ENCODE assay signal across 10 cellular contexts in genomic region chr15:78640527-78640839, GRCh38. TPM values are rescaled to one million over a fixed set of nuclear protein-coding genes. Genes with fewer than 3 reads are reported as not detected.
A peak's percentile ranks its signal among the peaks of the same experiment; 100 is the strongest.
DNase-seq lines count a peak whose midpoint lies in the region; ATAC-seq, FAIRE-seq and TF ChIP-seq lines count a peak whose summit lies in the region.
"Had no signal": no experiment of that assay in that cellular context is flagged by ENCODE, and none has a peak within 500 bp of the region (broad histone marks: within the 10 kb centered on the region; RNA-seq: fewer than 3 reads in every experiment).

No MANE protein-coding gene starts in this region.

- H2AFZ ChIP-seq in K562 (ENCODE audit: low read depth, low read length), result no peak overlapping the region

- H4K20me1 ChIP-seq in K562 (replicated peaks; ENCODE audit: control insufficient read depth, insufficient read depth, low read length), result 0 out of 2 replicates have a peak, but pooled peaks cover 3% of the 10 kb centered on the region

- no peak overlapping the region for H2BK120ac ChIP-seq in mesendoderm (ENCODE audit: low read depth, low read length)

- H3K18ac ChIP-seq in mesendoderm (ENCODE audit: low read length), result no peak overlapping the region

- no peak overlapping the region for H2BK5ac ChIP-seq in mesendoderm (ENCODE audit: low read length)

- H3K4me1 ChIP-seq in K562 (replicated peaks in 1 of 2; ENCODE audit: control insufficient read depth in 2 of 2, insufficient read depth in 2 of 2, low read length in 2 of 2), result peaks cover 3 to 12% of the 10 kb centered on the region in 2 experiments; a peak in 3 of 5 replicates
- H3K4me1 ChIP-seq in mesendoderm (ENCODE audit: control insufficient read depth, low read depth, low read length), result peaks cover 2% of the 10 kb centered on the region

- H3K27me3 Mint-ChIP-seq in activated naive CD4-positive, alpha-beta T cell treated with anti-CD3 and anti-CD28 coated beads, Interleukin-2, amount 10 ng/mL, durations not matched to agents 7 days and 5 days, result peaks cover 56% of the 10 kb centered on the region
- H3K27me3 Mint-ChIP-seq in type B pancreatic cell, result peaks cover 13% of the 10 kb centered on the region

- no peak overlapping the region for H3K27ac ChIP-seq in K562 (ENCODE audit: extremely low read depth, low read depth, low read length)
- no peak overlapping the region for H3K27ac ChIP-seq in mesendoderm (ENCODE audit: low read depth, low read length)

- no TSS peak for BruUV-seq in K562 (replicated peaks; lab: Mats Ljungman, UMichigan)

- no peaks in the 10 kb centered on the region for H3K9me1 ChIP-seq in K562 (ENCODE audit: control insufficient read depth, insufficient read depth, low read length)

- ATAC-seq in K562 (peak; percentile 9; the same call in 1 of the 3 replicates), HG03196 (IDR thresholded peaks at IDR 0.05; ENCODE audit: unreplicated experiment) (no peak)

- H3K4me2 ChIP-seq in K562 (ENCODE audit: insufficient read depth, low read length) (no peak overlapping the region), mesendoderm (ENCODE audit: low read length) (peak overlapping the region; percentile 10)

- H3K56ac ChIP-seq in mesendoderm (ENCODE audit: low read length), result peak overlapping the region; percentile 79

- H2AK5ac ChIP-seq in mesendoderm (ENCODE audit: low read length), result no peak overlapping the region

- no peak overlapping the region for H4K5ac ChIP-seq in mesendoderm (ENCODE audit: low read length)

- POLR2A ChIA-PET in K562 (lab: Yijun Ruan, JAX), result interaction anchor here (0.6 to 1.0 kb wide), 2 partner anchors 11 to 13 kb away, joined by 4 read pairs; no protein-coding TSS in a partner anchor

- TF ChIP-seq CTCF in K562 (IDR thresholded peaks at IDR 0.05 in 2 of 3, conservative IDR thresholded peaks at IDR 0.05 in 1 of 3; ENCODE audit: insufficient read depth in 2 of 3, low read depth in 1 of 3, low read length in 3 of 3) (no peak), type B pancreatic cell (conservative IDR thresholded peaks at IDR 0.05) (no peak)

- H3K9me3 Mint-ChIP-seq in activated naive CD4-positive, alpha-beta T cell treated with anti-CD3 and anti-CD28 coated beads, Interleukin-2, amount 10 ng/mL, durations not matched to agents 7 days and 5 days, result no peaks in the 10 kb centered on the region
- H3K9me3 Mint-ChIP-seq in type B pancreatic cell, result no peaks in the 10 kb centered on the region

- H3K9ac ChIP-seq in K562 (ENCODE audit: insufficient read depth in 1 of 2, low read depth in 2 of 2, low read length in 2 of 2) (no peak overlapping the region), mesendoderm (ENCODE audit: low read length) (peak overlapping the region; percentile 55)

- no peak for TF ChIP-seq RAD21 in K562 (CRISPR knock-in tag; conservative IDR thresholded peaks at IDR 0.05 in 1 of 2, IDR thresholded peaks at IDR 0.05 in 1 of 2)

- no peak overlapping the region for H2BK15ac ChIP-seq in mesendoderm (replicated peaks; ENCODE audit: low read depth)

- H3K4me3 ChIP-seq in K562 (peak overlapping the region; percentile 13; the same call in 1 of the 2 replicates), mesendoderm (ENCODE audit: low read length) (no peak overlapping the region)

- no peak overlapping the region for H4K8ac ChIP-seq in mesendoderm (ENCODE audit: low read depth, low read length)

- H3K36me3 Mint-ChIP-seq in activated naive CD4-positive, alpha-beta T cell treated with anti-CD3 and anti-CD28 coated beads, Interleukin-2, amount 10 ng/mL, durations not matched to agents 7 days and 5 days, result no peaks in the 10 kb centered on the region
- no peaks in the 10 kb centered on the region for H3K36me3 Mint-ChIP-seq in type B pancreatic cell

- no peak for TF ChIP-seq POLR2A in K562 (conservative IDR thresholded peaks at IDR 0.05)

- in situ Hi-C loops in K562 (cut with MboI), result no loop called here

- WGBS in K562 (ENCODE audit: insufficient coverage, low coverage, missing lambda C conversion rate), result under 1% methylated on average over 13 of the region's 14 CpGs
- no CpG with 5 or more reads among the region's 14 CpGs for WGBS in mesendoderm (ENCODE audit: extremely low coverage, insufficient coverage, low lambda C conversion rate)

- intact Hi-C loops in K562 (cut with micrococcal nuclease), result no loop called here

- H3K9me3 ChIP-seq in K562 (replicated peaks; ENCODE audit: control insufficient read depth, insufficient read depth, low read depth, low read length), result no peaks in the 10 kb centered on the region

- no peaks in the 10 kb centered on the region for H3K79me1 ChIP-seq in mesendoderm (ENCODE audit: low read length)

- CTCF ChIA-PET in activated naive CD4-positive, alpha-beta T cell treated with anti-CD3 and anti-CD28 coated beads, Interleukin-2, amount 10 ng/mL, durations not matched to agents 7 days and 5 days (lab: Charles Lee), result interaction anchor here (0.9 to 3.3 kb wide), 4 partner anchors 21 to 98 kb away, joined by 3 to 24 read pairs (median 6); no protein-coding TSS in a partner anchor
- CTCF ChIA-PET in K562 (lab: Yijun Ruan, JAX; ENCODE audit: low intra/inter-chr PET ratio), result interaction anchor here (1.1 kb wide), 1 partner anchor 68 kb away, joined by 3 read pairs; no protein-coding TSS in a partner anchor

- no peak for DNase-seq in activated naive CD4-positive, alpha-beta T cell treated with anti-CD3 and anti-CD28 coated beads, Interleukin-2, amount 10 ng/mL, durations not matched to agents 7 days and 5 days
- no peak for DNase-seq in activated naive CD4-positive, alpha-beta T cell treated with anti-CD3 and anti-CD28 coated beads, Interleukin-2, amount 50 U/mL, for 16 hours
- DNase-seq in K562 (ENCODE audit: extremely low read depth in 1 of 4, low spot score in 3 of 4), result no peak
- no peak for DNase-seq in mesendoderm
- DNase-seq in type B pancreatic cell (ENCODE audit: extremely low spot score, unreplicated experiment), result no peak
- DNase-seq in GM19240 (ENCODE audit: insufficient read length, low spot score), result no peak
- DNase-seq in NCI-H1694 (lab: John Stamatoyannopoulos, UW), result no peak

- H3K27ac Mint-ChIP-seq in activated naive CD4-positive, alpha-beta T cell treated with anti-CD3 and anti-CD28 coated beads, Interleukin-2, amount 10 ng/mL, durations not matched to agents 7 days and 5 days, result no peak overlapping the region
- H3K27ac Mint-ChIP-seq in type B pancreatic cell, result no peak overlapping the region

- H3K79me2 ChIP-seq in K562 (ENCODE audit: control insufficient read depth, insufficient read depth, low read length) (no peaks in the 10 kb centered on the region), mesendoderm (ENCODE audit: control insufficient read depth, insufficient read depth, low read length) (no peaks in the 10 kb centered on the region)

- H3K4me1 Mint-ChIP-seq in activated naive CD4-positive, alpha-beta T cell treated with anti-CD3 and anti-CD28 coated beads, Interleukin-2, amount 10 ng/mL, durations not matched to agents 7 days and 5 days, result peaks cover 15% of the 10 kb centered on the region
- peaks cover 7% of the 10 kb centered on the region for H3K4me1 Mint-ChIP-seq in type B pancreatic cell (ENCODE audit: unreplicated experiment)

- H3K27me3 ChIP-seq in K562 (ENCODE audit: control insufficient read depth in 2 of 2, insufficient read depth in 2 of 2, low read length in 2 of 2) (peaks cover 9 to 31% of the 10 kb centered on the region in 2 experiments; a peak in 4 of 5 replicates), mesendoderm (ENCODE audit: insufficient read depth, low read length, poor library complexity) (no peaks in the 10 kb centered on the region)

- no peak for FAIRE-seq in K562 (lab: Jason Lieb, UNC)
- FAIRE-seq: TTC549 had no signal

- H3K4me3 Mint-ChIP-seq in activated naive CD4-positive, alpha-beta T cell treated with anti-CD3 and anti-CD28 coated beads, Interleukin-2, amount 10 ng/mL, durations not matched to agents 7 days and 5 days, result peak overlapping the region; percentile 57
- H3K4me3 Mint-ChIP-seq in type B pancreatic cell, result peak overlapping the region; percentile 83

- H3K4ac ChIP-seq in mesendoderm (ENCODE audit: low read depth, low read length), result no peak overlapping the region

- H3K36me3 ChIP-seq in K562 (ENCODE audit: control insufficient read depth, insufficient read depth, low read length) (no peaks in the 10 kb centered on the region), mesendoderm (ENCODE audit: control insufficient read depth, insufficient read depth, low read length) (no peaks in the 10 kb centered on the region)

- no peak overlapping the region for H3K23ac ChIP-seq in mesendoderm (ENCODE audit: low read length)

- no peak for TF ChIP-seq EP300 in K562 (IDR thresholded peaks at IDR 0.05; ENCODE audit: low read length)

RNA-seq across cellular contexts. Expression of gene CHRNB4, which starts 0.5 kb away (rescaled TPM):
- total RNA-seq in K562 (2011; cell fraction: chromatin; rRNA removed; ENCODE audit: low replicate concordance), result not detected in 2 replicates
- not detected in 2 replicates for total RNA-seq in K562 (2011; cell fraction: nucleolus; rRNA removed)
- total RNA-seq in K562 (2011; cell fraction: nucleoplasm; rRNA removed), result not detected in 2 replicates
- total RNA-seq in K562 (2014; rRNA removed) (0.18 TPM in 1 of 2 replicates, not detected in the other), K562 (2014; rRNA removed; fragmentation: Illumina TruSeq; extraction: Trizol) (not detected in 2 replicates), K562 (2015; rRNA removed; fragmentation: Illumina TruSeq; extraction: Trizol) (not detected in 2 replicates), K562 (2021) (not detected in 2 replicates), type B pancreatic cell (ENCODE audit: low replicate concordance) (3.8 and 4.6 TPM in 2 replicates)
- polyA plus RNA-seq in K562 (2011; rRNA removed) (not detected in 2 replicates), K562 (2014; fragmentation: Illumina TruSeq; extraction: Trizol) (not detected in 2 replicates), K562 (2014; fragmentation: Nextera tagmentation; extraction: Ambion mirVana) (under 1 TPM in 1 of 2 experiments, not detected in 1; 0.08 TPM), K562 (2014; rRNA removed) (not detected in 2 replicates)
- polyA plus RNA-seq in K562 (2011; cell fraction: cytosol; rRNA removed), result 0.04 TPM in 1 of 2 replicates, not detected in the other
- polyA plus RNA-seq in K562 (2011; cell fraction: nucleus; rRNA removed), result 0.04 TPM in 1 of 2 replicates, not detected in the other
- not detected in 2 replicates for polyA plus RNA-seq in K562 (2012)
- polyA minus RNA-seq in K562 (2011; rRNA and poly(A)+ RNA removed), result not detected in 2 replicates
- polyA minus RNA-seq in K562 (2011; cell fraction: cytosol; rRNA and poly(A)+ RNA removed), result not detected in 2 replicates
- polyA minus RNA-seq in K562 (2011; cell fraction: nucleus; rRNA and poly(A)+ RNA removed), result not detected in 2 replicates
- 0.45 TPM for polyA plus RNA-seq in mesendoderm (2013, experiment 1 of 2)
- polyA plus RNA-seq in mesendoderm (2013, experiment 2 of 2), result 0.52 TPM
- total RNA-seq: LHCN-M2 had no signal

RNA-seq across cellular contexts. Expression of gene CHRNA3, which starts 19.7 kb away (rescaled TPM):
- not detected in 2 replicates for total RNA-seq in K562 (2011; cell fraction: chromatin; rRNA removed; ENCODE audit: low replicate concordance)
- not detected in 2 replicates for total RNA-seq in K562 (2011; cell fraction: nucleolus; rRNA removed)
- not detected in 2 replicates for total RNA-seq in K562 (2011; cell fraction: nucleoplasm; rRNA removed)
- total RNA-seq in K562 (2014; rRNA removed) (not detected in 2 replicates), K562 (2014; rRNA removed; fragmentation: Illumina TruSeq; extraction: Trizol) (not detected in 2 replicates), K562 (2015; rRNA removed; fragmentation: Illumina TruSeq; extraction: Trizol) (not detected in 2 replicates), K562 (2021) (not detected in 2 replicates), type B pancreatic cell (ENCODE audit: low replicate concordance) (8.4 and 19.2 TPM in 2 replicates)
- polyA plus RNA-seq in K562 (2011; rRNA removed) (not detected in 2 replicates), K562 (2014; fragmentation: Illumina TruSeq; extraction: Trizol) (not detected in 2 replicates), K562 (2014; fragmentation: Nextera tagmentation; extraction: Ambion mirVana) (under 1 TPM in 1 of 2 experiments, not detected in 1; 0.01 TPM), K562 (2014; rRNA removed) (not detected in 2 replicates)
- not detected in 2 replicates for polyA plus RNA-seq in K562 (2011; cell fraction: cytosol; rRNA removed)
- polyA plus RNA-seq in K562 (2011; cell fraction: nucleus; rRNA removed), result not detected in 2 replicates
- polyA plus RNA-seq in K562 (2012), result 0.07 and 0.31 TPM in 2 replicates
- polyA minus RNA-seq in K562 (2011; rRNA and poly(A)+ RNA removed), result not detected in 2 replicates
- polyA minus RNA-seq in K562 (2011; cell fraction: cytosol; rRNA and poly(A)+ RNA removed), result not detected in 2 replicates
- polyA minus RNA-seq in K562 (2011; cell fraction: nucleus; rRNA and poly(A)+ RNA removed), result not detected in 2 replicates
- polyA plus RNA-seq in mesendoderm (2013, experiment 1 of 2), result 0.76 TPM
- 1.0 TPM for polyA plus RNA-seq in mesendoderm (2013, experiment 2 of 2)
- total RNA-seq: LHCN-M2 had no signal
